ENCODE assay signal across 20 cellular contexts in genomic region chr10:28496017-28496416, GRCh38.
"Had no signal": no experiment of that assay in that cellular context is flagged by ENCODE, and none has a peak within 500 bp of the region (broad histone marks: within the 10 kb centered on the region; RNA-seq: fewer than 3 reads in every experiment).

No MANE protein-coding gene starts in this region.

- H3K27ac ChIP-seq: esophagus squamous epithelium, gastroesophageal sphincter, left lung, neural progenitor cell, psoas muscle, thoracic aorta, transverse colon had no signal

- DNase-seq: esophagus squamous epithelium; foreskin fibroblast; glutamatergic neuron; immature natural killer cell; left lung; mesenchymal stem cell; midbrain; occipital lobe; pancreas; psoas muscle; retina; stimulated activated CD4-positive, alpha-beta T cell treated with anti-CD3 and anti-CD28 coated beads, Interleukin-12 subunit alpha, Interleukin-12 subunit beta, amount 100 ng/mL, for 4 hours; stimulated activated naive CD4-positive, alpha-beta T cell; stomach; transverse colon had no signal

- H3K4me3 ChIP-seq: esophagus squamous epithelium, gastroesophageal sphincter, left lung, lung, neural progenitor cell, pancreas, psoas muscle, stomach, thoracic aorta, transverse colon had no signal

- H3K4me1 ChIP-seq: esophagus squamous epithelium, gastroesophageal sphincter, neural progenitor cell, psoas muscle, transverse colon had no signal

- ATAC-seq: gastroesophageal sphincter; natural killer cell treated with Interleukin-12 subunit alpha and Interleukin-12 subunit beta and Interleukin-15 and Interleukin-18, amount 100 ng/mL, for 72 hours; psoas muscle had no signal

- H2AFZ ChIP-seq: neural progenitor cell had no signal

- H3K27me3 ChIP-seq: esophagus squamous epithelium, gastroesophageal sphincter, left lung, neural progenitor cell, pancreas, stomach, transverse colon had no signal

- H3K9me3 ChIP-seq: esophagus squamous epithelium, gastroesophageal sphincter, left lung, pancreas, psoas muscle, stomach, thoracic aorta, transverse colon had no signal

- H3K36me3 ChIP-seq: esophagus squamous epithelium, gastroesophageal sphincter, left lung, neural progenitor cell, pancreas, stomach, thoracic aorta, transverse colon had no signal

- H3K9ac ChIP-seq: neural progenitor cell had no signal

- H3K4me2 ChIP-seq: neural progenitor cell had no signal
